27 cellular contexts compared by ENCODE assay signal in genomic region chr22:42280140-42280539, GRCh38. TPM values are rescaled to one million over a fixed set of nuclear protein-coding genes. Genes with fewer than 3 reads are reported as not detected.
DNase-seq lines count a peak whose midpoint lies in the region; ATAC-seq and TF ChIP-seq lines count a peak whose summit lies in the region.
"Had no signal": no experiment of that assay in that cellular context is flagged by ENCODE, and none has a peak within 500 bp of the region (broad histone marks: within the 10 kb centered on the region; RNA-seq: fewer than 3 reads in every experiment).

No MANE protein-coding gene starts in this region.

- H3K27ac Mint-ChIP-seq in Caco-2 (ENCODE audit: unreplicated experiment): peak overlapping the region; percentile 55
- H3K27ac Mint-ChIP-seq in chondrocyte (ENCODE audit: unreplicated experiment): no peak overlapping the region
- H3K27ac Mint-ChIP-seq: CD4-positive, alpha-beta T cell; HFFc6; T-helper 17 cell had no signal

- H3K9me3 ChIP-seq in Caco-2 (no peaks in the 10 kb centered on the region), spleen (no peaks in the 10 kb centered on the region), vagina (no peaks in the 10 kb centered on the region)
- H3K9me3 ChIP-seq: BE2C, MG63, Peyer's patch had no signal

- WGBS in spleen, 5 donors: 87 to 90% (median 89%) methylated on average over 9 of the region's 9 CpGs

- H3K9me3 Mint-ChIP-seq in Caco-2 (ENCODE audit: unreplicated experiment) (no peaks in the 10 kb centered on the region), chondrocyte (ENCODE audit: low read depth) (no peaks in the 10 kb centered on the region)
- H3K9me3 Mint-ChIP-seq: CD4-positive, alpha-beta T cell; HFFc6 had no signal

- H3K27me3 ChIP-seq in Caco-2 (replicated peaks; ENCODE audit: control insufficient read depth, insufficient read depth, low read length) (no peaks in the 10 kb centered on the region), spleen (replicated peaks in 1 of 7) (peaks cover 0 to 57% (median 28%) of the 10 kb centered on the region in 7 donors), vagina (no peaks in the 10 kb centered on the region)
- H3K27me3 ChIP-seq: BE2C, MG63, Peyer's patch had no signal

- DNase-seq in Caco-2 (no peak), GM20000 (ENCODE audit: low spot score) (peak; percentile 27), chondrocyte (ENCODE audit: low spot score) (peak; percentile 33), spleen (peak; percentile 44), vagina (ENCODE audit: extremely low spot score in 2 of 2) (no peak)
- DNase-seq: BE2C; CD4-positive, alpha-beta T cell; COR-L47; DMS 273 treated with DMSO at 0.1 percent for 48 hours; DMS79 treated with DMSO at 0.1 percent for 48 hours; HFFc6; MG63; NCI-H1048; NCI-H1436; NCI-H1930; NCI-H2227 treated with DMSO at 0.1 percent for 48 hours; NCI-H510A; NCI-H748 treated with DMSO at 0.1 percent for 48 hours; SHP77; SW 1271; T-helper 17 cell had no signal

- POLR2A ChIA-PET in Caco-2 (lab: Charles Lee): interaction anchor here (0.6 kb wide), 1 partner anchor 325 kb away, joined by 4 read pairs; no protein-coding TSS in a partner anchor

- TF ChIP-seq POLR2A in spleen (IDR thresholded peaks at IDR 0.05) (no peak), vagina (IDR thresholded peaks at IDR 0.05) (no peak)

- TF ChIP-seq CTCF in Caco-2 (IDR thresholded peaks at IDR 0.05; ENCODE audit: insufficient read depth in 1 of 2, low read depth in 1 of 2, low read length in 1 of 2, severe bottlenecking in 1 of 2, unreplicated experiment in 1 of 2) (no peak), GM20000 (IDR thresholded peaks at IDR 0.05; ENCODE audit: extremely low read depth, missing control alignments) (no peak), chondrocyte (IDR thresholded peaks at IDR 0.05) (no peak), spleen (IDR thresholded peaks at IDR 0.05 in 8 of 11, conservative IDR thresholded peaks at IDR 0.05 in 3 of 11) (no peak), vagina (IDR thresholded peaks at IDR 0.05) (no peak)

- no peak overlapping the region for H3K27ac ChIP-seq in spleen
- no peak overlapping the region for H3K27ac ChIP-seq in vagina
- H3K27ac ChIP-seq: HL-60, Peyer's patch had no signal

- CTCF ChIA-PET in Caco-2 (lab: Charles Lee): no interaction called here

- H3K4me3 Mint-ChIP-seq in Caco-2 (ENCODE audit: unreplicated experiment) (no peak overlapping the region), chondrocyte (ENCODE audit: unreplicated experiment) (no peak overlapping the region)
- H3K4me3 Mint-ChIP-seq: HFFc6, T-helper 17 cell had no signal

- H3K4me1 ChIP-seq in Caco-2: peaks cover 67% of the 10 kb centered on the region
- H3K4me1 ChIP-seq in spleen: peaks cover 0 to 34% (median 24%) of the 10 kb centered on the region in 6 donors
- H3K4me1 ChIP-seq in vagina: peaks cover 22% of the 10 kb centered on the region

- ATAC-seq in HG03469 (IDR thresholded peaks at IDR 0.05; ENCODE audit: unreplicated experiment) (no peak), HG02571 (IDR thresholded peaks at IDR 0.05; ENCODE audit: unreplicated experiment) (no peak)
- ATAC-seq: HepG2, K562, T-helper 17 cell had no signal

- BruUV-seq in Caco-2 (replicated peaks; lab: Mats Ljungman, UMichigan): no TSS peak

- no peak overlapping the region for H3K4me3 ChIP-seq in Caco-2 (ENCODE audit: low read depth, low read length)
- no peak overlapping the region for H3K4me3 ChIP-seq in spleen
- no peak overlapping the region for H3K4me3 ChIP-seq in vagina
- H3K4me3 ChIP-seq: K562, MG63, Peyer's patch had no signal

- 0 out of 2 replicates have a peak, but pooled peaks cover 2% of the 10 kb centered on the region for H3K36me3 ChIP-seq in Caco-2 (ENCODE audit: control insufficient read depth, insufficient read depth, low read length)
- H3K36me3 ChIP-seq in spleen: no peaks in the 10 kb centered on the region
- H3K36me3 ChIP-seq in vagina: no peaks in the 10 kb centered on the region
- H3K36me3 ChIP-seq: BE2C, MG63, Peyer's patch had no signal

- H3K4me1 Mint-ChIP-seq in Caco-2 (ENCODE audit: low read depth, unreplicated experiment) (peaks cover 31% of the 10 kb centered on the region), chondrocyte (ENCODE audit: low read depth) (peaks cover 7% of the 10 kb centered on the region)

- H3K36me3 Mint-ChIP-seq in Caco-2 (ENCODE audit: insufficient read depth, unreplicated experiment) (peaks cover 25% of the 10 kb centered on the region), chondrocyte (ENCODE audit: low read depth) (no peaks in the 10 kb centered on the region)

- H3K27me3 Mint-ChIP-seq in Caco-2 (ENCODE audit: insufficient read depth, unreplicated experiment) (no peaks in the 10 kb centered on the region), chondrocyte (ENCODE audit: low read depth) (peaks cover 14% of the 10 kb centered on the region)
- H3K27me3 Mint-ChIP-seq: CD4-positive, alpha-beta T cell; T-helper 17 cell had no signal

- intact Hi-C loops in Caco-2 (cut with micrococcal nuclease; ENCODE audit: unreplicated experiment): no loop called here
- intact Hi-C loops in spleen (cut with DNase I; ENCODE audit: low total_unique reads): no loop called here
- intact Hi-C loops in vagina (cut with DNase I): no loop called here

RNA-seq across cellular contexts. Expression of gene TCF20, which starts 9.7 kb away (rescaled TPM):
- 81.7 and 82.7 TPM in 2 replicates for total RNA-seq in Caco-2 (2022)
- total RNA-seq in chondrocyte: 27.3 to 35.1 TPM (median 31.0 TPM) in 3 replicates
- 10 to 100 TPM; 38.5 to 54.1 (median 45.6) TPM for total RNA-seq in spleen
- polyA plus RNA-seq in spleen: 10 to 100 TPM in 1 of 3 donors, 1 to 10 TPM in 2; 4.4 to 10.5 (median 4.9) TPM
- 30.4 TPM for total RNA-seq in vagina

Comparison
In these comparisons a context has a peak if more than half of its experiments do, and no peak if none do; other contexts are left out.
1. DNase-seq: peak in GM20000 (single experiment), chondrocyte (single experiment) and spleen (single experiment); none in Caco-2 (0 of 2) and vagina (0 of 2).